In the genomic region with DNA sequence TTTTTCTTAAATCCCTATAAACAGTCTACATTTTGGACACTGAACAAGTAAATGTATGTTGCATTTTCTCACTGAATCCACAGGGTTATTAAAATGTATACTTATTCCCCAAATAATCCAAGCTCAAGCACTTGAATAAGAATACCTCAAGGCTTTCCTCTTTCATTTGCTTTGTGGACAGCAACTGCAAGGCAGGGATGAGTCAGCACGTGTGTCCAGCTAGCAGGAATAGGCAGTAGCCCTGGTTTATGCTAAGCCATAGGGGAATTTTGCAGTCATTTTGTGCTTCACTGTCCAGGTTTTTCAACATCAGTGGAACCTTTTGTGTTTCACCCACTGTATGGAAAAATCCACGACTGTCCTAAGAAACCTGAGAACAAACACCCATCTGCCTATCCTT, we compare ENCODE assay signal across 12 cellular contexts.
DNase-seq lines count a peak whose midpoint lies in the region; ATAC-seq and TF ChIP-seq lines count a peak whose summit lies in the region.
"Had no signal": no experiment of that assay in that cellular context is flagged by ENCODE, and none has a peak within 500 bp of the region (broad histone marks: within the 10 kb centered on the region; RNA-seq: fewer than 3 reads in every experiment).

No MANE protein-coding gene starts in this region.

- H3K9ac ChIP-seq in PC-3 (ENCODE audit: low read length): no peak overlapping the region

- no peak for TF ChIP-seq EP300 in ovary (IDR thresholded peaks at IDR 0.05)

- POLR2A ChIA-PET in PC-3 (lab: Charles Lee; ENCODE audit: unreplicated experiment): no interaction called here

- ATAC-seq in heart right ventricle (no peak), PC-3 (peak; percentile 80), HG03159 (IDR thresholded peaks at IDR 0.05; ENCODE audit: unreplicated experiment) (no peak), HG02840 (IDR thresholded peaks at IDR 0.05; ENCODE audit: low FRiP score, unreplicated experiment) (no peak)
- ATAC-seq: T-helper 17 cell had no signal

- TF ChIP-seq POLR2A in ovary (IDR thresholded peaks at IDR 0.05): no peak

- DNase-seq in cardiac muscle cell (ENCODE audit: low read depth in 1 of 2, low spot score in 1 of 2) (peak; percentile 18 to 62), heart right ventricle (no peak), PC-3 (peak; percentile 54), epithelial cell of esophagus (ENCODE audit: low read depth) (peak; percentile 63), ovary (no peak)
- DNase-seq in stimulated activated CD4-positive, alpha-beta T cell treated with anti-CD3 and anti-CD28 coated beads, Interleukin-4, amount 100 ng/mL, for 1 hour: no peak
- DNase-seq: activated effector memory CD4-positive, alpha-beta T cell treated with anti-CD3 and anti-CD28 coated beads, Interleukin-2, amount 50 U/mL, for 16 hours; CD4-positive, CD25-positive, alpha-beta regulatory T cell; NCI-H1436 treated with DMSO at 0.1 percent for 48 hours; T-helper 17 cell had no signal

- H4K20me1 ChIP-seq in PC-3 (ENCODE audit: low read length): no peaks in the 10 kb centered on the region

- no peaks in the 10 kb centered on the region for H3K4me1 ChIP-seq in cardiac muscle cell (ENCODE audit: low read depth)
- peaks cover 0 to 11% (median 0%) of the 10 kb centered on the region in 9 donors for H3K4me1 ChIP-seq in heart right ventricle
- H3K4me1 ChIP-seq in PC-3 (ENCODE audit: insufficient read depth, low read length): no peaks in the 10 kb centered on the region
- H3K4me1 ChIP-seq in ovary (ENCODE audit: insufficient read depth): no peaks in the 10 kb centered on the region

- H3K4me3 ChIP-seq in cardiac muscle cell (no peak overlapping the region), heart right ventricle (no peak overlapping the region), PC-3 (ENCODE audit: low read length) (no peak overlapping the region), epithelial cell of esophagus (ENCODE audit: low read length) (no peak overlapping the region), ovary (no peak overlapping the region)

- H3K27ac ChIP-seq in cardiac muscle cell (no peak overlapping the region), heart right ventricle (no peak overlapping the region), PC-3 (ENCODE audit: low read length) (no peak overlapping the region), ovary (no peak overlapping the region)

- H2AFZ ChIP-seq in PC-3 (ENCODE audit: low read length): no peak overlapping the region

- H3K36me3 ChIP-seq in cardiac muscle cell: no peaks in the 10 kb centered on the region
- no peaks in the 10 kb centered on the region for H3K36me3 ChIP-seq in heart right ventricle
- no peaks in the 10 kb centered on the region for H3K36me3 ChIP-seq in PC-3 (ENCODE audit: low read depth, low read length)
- no peaks in the 10 kb centered on the region for H3K36me3 ChIP-seq in ovary

- no TSS peak for BruUV-seq in PC-3 (replicated peaks; lab: Mats Ljungman, UMichigan)

- H3K9me3 ChIP-seq in cardiac muscle cell (ENCODE audit: low read depth): no peaks in the 10 kb centered on the region
- H3K9me3 ChIP-seq in heart right ventricle: no peaks in the 10 kb centered on the region
- H3K9me3 ChIP-seq in PC-3 (ENCODE audit: low read length): no peaks in the 10 kb centered on the region
- H3K9me3 ChIP-seq in ovary: no peaks in the 10 kb centered on the region

- intact Hi-C loops in heart right ventricle (cut with DNase I) (loop anchor here in 6 of 10 donors (5.0 kb wide), 3 partner anchors 508 to 528 kb away; no protein-coding TSS in a partner anchor), PC-3 (cut with micrococcal nuclease) (loop anchor here (5.0 kb wide), 1 partner anchor 883 kb away; a partner anchor contains a TSS), ovary (cut with DNase I) (loop anchor here in 2 of 4 donors (5.0 to 10.0 kb wide), 2 partner anchors 525 to 528 kb away; no protein-coding TSS in a partner anchor)

- CTCF ChIA-PET in PC-3 (lab: Charles Lee): no interaction called here

- 62 to 64% methylated on average over 2 of the region's 2 CpGs for WGBS in heart right ventricle, 2 donors
- 57 to 60% (median 58%) methylated on average over 2 of the region's 2 CpGs for WGBS in ovary, 3 donors

- H3K27me3 ChIP-seq in cardiac muscle cell (no peaks in the 10 kb centered on the region), heart right ventricle (no peaks in the 10 kb centered on the region), PC-3 (ENCODE audit: low read length) (no peaks in the 10 kb centered on the region), ovary (no peaks in the 10 kb centered on the region)

- TF ChIP-seq CTCF in cardiac muscle cell (IDR thresholded peaks at IDR 0.05; ENCODE audit: low read depth, low read length): no peak
- TF ChIP-seq CTCF in heart right ventricle (IDR thresholded peaks at IDR 0.05): no peak
- no peak for TF ChIP-seq CTCF in PC-3 (conservative IDR thresholded peaks at IDR 0.05; ENCODE audit: low read depth, low read length)
- TF ChIP-seq CTCF in epithelial cell of esophagus (IDR thresholded peaks at IDR 0.05; ENCODE audit: insufficient read depth, low read depth, low read length, missing control alignments): no peak
- TF ChIP-seq CTCF in ovary (IDR thresholded peaks at IDR 0.05): no peak

- no peaks in the 10 kb centered on the region for H3K79me2 ChIP-seq in PC-3 (ENCODE audit: low read length)

- H3K9me2 ChIP-seq in PC-3 (replicated peaks; ENCODE audit: low read length): no peaks in the 10 kb centered on the region

- H3K4me2 ChIP-seq in PC-3 (ENCODE audit: low read length): no peak overlapping the region

- H3F3A ChIP-seq in PC-3 (ENCODE audit: low read length, unreplicated experiment): no peaks in the 10 kb centered on the region

Comparison
In these comparisons a context has a peak if more than half of its experiments do, and no peak if none do; other contexts are left out.
1. DNase-seq: peak in cardiac muscle cell (2 of 2), PC-3 (single experiment) and epithelial cell of esophagus (single experiment); none in heart right ventricle (0 of 2), ovary (0 of 5) and stimulated activated CD4-positive, alpha-beta T cell treated with anti-CD3 and anti-CD28 coated beads, Interleukin-4, amount 100 ng/mL, for 1 hour (single experiment).